Comparison of ENCODE assay signal across 7 cellular contexts in the genomic region with DNA sequence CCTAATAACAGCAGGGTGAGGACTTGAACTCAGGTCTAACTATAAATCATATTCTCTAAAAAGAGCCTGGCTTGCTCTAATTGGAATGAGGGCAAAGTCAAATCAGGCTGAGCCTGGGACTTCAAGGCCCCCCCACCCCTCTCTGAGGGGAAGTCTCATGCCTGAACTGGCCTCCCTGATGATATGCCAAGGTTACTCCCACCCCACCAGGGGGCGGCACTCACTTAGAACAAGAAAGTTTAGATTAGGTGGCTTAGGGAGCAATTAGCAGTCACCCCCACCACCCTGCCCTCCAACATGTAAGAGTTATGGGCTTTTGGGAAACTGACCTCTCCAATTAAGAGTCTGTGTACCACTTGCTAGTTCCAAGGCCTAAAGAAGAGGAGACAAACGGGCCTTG. TPM values are rescaled to one million over a fixed set of nuclear protein-coding genes. Genes with fewer than 3 reads are reported as not detected.
DNase-seq lines count a peak whose midpoint lies in the region; ATAC-seq and TF ChIP-seq lines count a peak whose summit lies in the region.

No MANE protein-coding gene starts in this region.

- no peaks in the 10 kb centered on the region for H4K20me1 ChIP-seq in mammary epithelial cell (ENCODE audit: insufficient read depth, low read length)

- no peaks in the 10 kb centered on the region for H3K27me3 ChIP-seq in mammary epithelial cell (ENCODE audit: insufficient read depth, low read length)
- H3K27me3 ChIP-seq in left lung: no peaks in the 10 kb centered on the region

- no TSS peak for BruUV-seq in mammary epithelial cell (replicated peaks; lab: Mats Ljungman, UMichigan)

- dilution Hi-C loops in mammary epithelial cell (cut with HindIII; ENCODE audit: low sequenced_read_pairs): no loop called here

- H3K36me3 ChIP-seq in mammary epithelial cell (ENCODE audit: insufficient read depth, low read length): no peaks in the 10 kb centered on the region
- H3K36me3 ChIP-seq in left lung: peaks cover 0 to 7% of the 10 kb centered on the region in 2 donors

- H3K4me1 ChIP-seq in mammary epithelial cell (ENCODE audit: insufficient read depth, low read length): peaks cover 5% of the 10 kb centered on the region
- peaks cover 0 to 32% of the 10 kb centered on the region in 2 donors for H3K4me1 ChIP-seq in left lung

- no peak overlapping the region for H3K4me2 ChIP-seq in mammary epithelial cell (ENCODE audit: insufficient read depth, low read depth, low read length)

- H2AFZ ChIP-seq in mammary epithelial cell (ENCODE audit: low read depth, low read length): no peak overlapping the region

- no peaks in the 10 kb centered on the region for H3K79me2 ChIP-seq in mammary epithelial cell (ENCODE audit: insufficient read depth, low read length)

- intact Hi-C loops in mammary epithelial cell (cut with micrococcal nuclease): loop anchor here (1.0 kb wide), 1 partner anchor 31 kb away; no protein-coding TSS in a partner anchor
- intact Hi-C loops in left lung (cut with DNase I): no loop called here

- CTCF ChIA-PET in mammary epithelial cell (lab: Charles Lee; ENCODE audit: low non-redundant PET): no interaction called here

- in situ Hi-C loops in mammary epithelial cell (cut with MboI; ENCODE audit: low sequenced_read_pairs in 2 of 2): no loop called here

- no peak overlapping the region for H3K27ac ChIP-seq in VCaP
- no peak overlapping the region for H3K27ac ChIP-seq in mammary epithelial cell (ENCODE audit: insufficient read depth, low read depth, low read length)
- no peak overlapping the region for H3K27ac ChIP-seq in left lung

- no peak overlapping the region for H3K4me3 ChIP-seq in Jurkat, Clone E6-1 (ENCODE audit: low read length)
- H3K4me3 ChIP-seq in mammary epithelial cell (replicated peaks in 1 of 3; ENCODE audit: insufficient read depth in 1 of 3, low read depth in 2 of 3, low read length in 3 of 3) (no peak overlapping the region), left lung (no peak overlapping the region)

- no peak overlapping the region for H3K9ac ChIP-seq in mammary epithelial cell (ENCODE audit: insufficient read depth, low read length)

- ATAC-seq in left lung (peak; percentile 20), HG03565 (IDR thresholded peaks at IDR 0.05; ENCODE audit: unreplicated experiment) (no peak)

- 8% methylated on average over 2 of the region's 2 CpGs for WGBS in mammary epithelial cell (ENCODE audit: low coverage, missing lambda C conversion rate)

- no peaks in the 10 kb centered on the region for H3K9me3 ChIP-seq in mammary epithelial cell (replicated peaks; ENCODE audit: insufficient read depth, low read length)
- no peaks in the 10 kb centered on the region for H3K9me3 ChIP-seq in left lung

- peak; percentile 64 for DNase-seq in Jurkat, Clone E6-1 (ENCODE audit: low read depth, low spot score)
- DNase-seq in mammary epithelial cell (no peak), left lung (peak; percentile 55 to 75)
- DNase-seq in stimulated activated CD8-positive, alpha-beta memory T cell treated with anti-CD3 and anti-CD28 coated beads, Interleukin-15, amount 100 ng/mL, for 1 hour (ENCODE audit: low read depth): peak; percentile 64

- peak; percentile 57; the same call in 2 of the 3 replicates for TF ChIP-seq CTCF in GM12872 (IDR thresholded peaks at IDR 0.05; ENCODE audit: insufficient read depth, low read depth, low read length)
- TF ChIP-seq CTCF in VCaP (conservative IDR thresholded peaks at IDR 0.05): peak; percentile 53
- TF ChIP-seq CTCF in mammary epithelial cell (conservative IDR thresholded peaks at IDR 0.05 in 1 of 2, IDR thresholded peaks at IDR 0.05 in 1 of 2; ENCODE audit: extremely low read depth in 1 of 2, insufficient read depth in 1 of 2, low read depth in 1 of 2, low read length in 2 of 2): peak; percentile 5 to 47
- peak; percentile 15 to 63 for TF ChIP-seq CTCF in left lung (IDR thresholded peaks at IDR 0.05)

RNA-seq across cellular contexts. Expression of a gene that starts 2.7 kb away (rescaled TPM):
- polyA plus RNA-seq in Jurkat, Clone E6-1 (2012; ENCODE audit: insufficient read depth, insufficient read length): 6.3 TPM
- total RNA-seq in mammary epithelial cell (10 to 100 TPM in 1 of 2 donors, 1 to 10 TPM in 1; 5.9 to 13.8 TPM), left lung (10 to 100 TPM; 19.0 to 19.6 TPM)
- polyA plus RNA-seq in mammary epithelial cell: 1.7 TPM
- polyA minus RNA-seq in mammary epithelial cell: 2.4 TPM

RNA-seq across cellular contexts. Expression of a gene that starts 8.2 kb away (rescaled TPM):
- 14.7 TPM for polyA plus RNA-seq in Jurkat, Clone E6-1 (2012; ENCODE audit: insufficient read depth, insufficient read length)
- total RNA-seq in mammary epithelial cell (not detected), left lung (under 1 TPM in 1 of 2 donors, not detected in 1; 0.84 TPM)
- polyA plus RNA-seq in mammary epithelial cell: not detected
- not detected for polyA minus RNA-seq in mammary epithelial cell

RNA-seq across cellular contexts. Expression of a gene that starts 13.1 kb away (rescaled TPM):
- polyA plus RNA-seq in Jurkat, Clone E6-1 (2012; ENCODE audit: insufficient read depth, insufficient read length): 474 TPM
- total RNA-seq in mammary epithelial cell: not detected
- polyA plus RNA-seq in mammary epithelial cell: not detected
- not detected for polyA minus RNA-seq in mammary epithelial cell
- total RNA-seq in left lung: 10 to 100 TPM; 12.0 to 36.0 TPM

RNA-seq across cellular contexts. Expression of a gene that starts 20.1 kb away (rescaled TPM):
- 24.3 TPM for polyA plus RNA-seq in Jurkat, Clone E6-1 (2012; ENCODE audit: insufficient read depth, insufficient read length)
- total RNA-seq in mammary epithelial cell (10 to 100 TPM; 22.0 to 26.7 TPM), left lung (10 to 100 TPM; 37.0 to 42.7 TPM)
- polyA plus RNA-seq in mammary epithelial cell: 5.5 TPM
- polyA minus RNA-seq in mammary epithelial cell: 49.7 TPM

RNA-seq across cellular contexts. Expression of a gene that starts 30.2 kb away (rescaled TPM):
- 36.7 TPM for polyA plus RNA-seq in Jurkat, Clone E6-1 (2012; ENCODE audit: insufficient read depth, insufficient read length)
- total RNA-seq in mammary epithelial cell (10 to 100 TPM; 83.0 to 88.1 TPM), left lung (10 to 100 TPM; 54.6 to 69.2 TPM)
- 71.4 TPM for polyA plus RNA-seq in mammary epithelial cell
- polyA minus RNA-seq in mammary epithelial cell: 160 TPM

Comparison
In these comparisons a context has a peak if more than half of its experiments do, and no peak if none do; other contexts are left out.
1. RNA of a gene that starts 13.1 kb away (total RNA-seq): 12.0 to 36.0 TPM in left lung; not detected in mammary epithelial cell; every median in the first group is over 10 times any median in the second.
2. Peak in every context shown above with its lines, with median percentiles within 50 percentile points of each other: CTCF ChIP-seq.